Comparison of ENCODE assay signal across 23 cellular contexts in genomic region chr10:73917566-73918305, GRCh38. TPM values are rescaled to one million over a fixed set of nuclear protein-coding genes. Genes with fewer than 3 reads are reported as not detected.
DNase-seq lines count a peak whose midpoint lies in the region; ATAC-seq, FAIRE-seq and TF ChIP-seq lines count a peak whose summit lies in the region.
"Had no signal": no experiment of that assay in that cellular context is flagged by ENCODE, and none has a peak within 500 bp of the region (broad histone marks: within the 10 kb centered on the region; RNA-seq: fewer than 3 reads in every experiment).

No MANE protein-coding gene starts in this region.

- H3K4me3 ChIP-seq in BLaER1 (no peak overlapping the region), K562 (no peak overlapping the region), neutrophil (ENCODE audit: low read depth in 1 of 2, low read length in 1 of 2) (no peak overlapping the region), smooth muscle cell (no peak overlapping the region), kidney (ENCODE audit: low read length in 2 of 2) (no peak overlapping the region)
- H3K4me3 ChIP-seq: ascending aorta, mucosa of descending colon, uterus had no signal

- DNase-seq in K562 (ENCODE audit: extremely low read depth in 1 of 4, low spot score in 3 of 4) (no peak), smooth muscle cell (lab: John Stamatoyannopoulos, UW; ENCODE audit: unreplicated experiment) (no peak), cardiac septum (ENCODE audit: low spot score) (no peak), kidney (no peak)
- DNase-seq: activated CD8-positive, alpha-beta T cell treated with anti-CD3 and anti-CD28 coated beads, Interleukin-2, amount 10 ng/mL, durations not matched to agents 7 days and 5 days; activated naive CD4-positive, alpha-beta T cell treated with anti-CD3 and anti-CD28 coated beads for 36 hours; activated T-cell treated with anti-CD3 and anti-CD28 coated beads, Interleukin-2, amount 50 U/mL, for 1 hour; effector CD8-positive, alpha-beta T cell; KBM-7; NCI-H1092 treated with DMSO at 0.1 percent for 48 hours; NCI-H2029 treated with DMSO at 0.1 percent for 48 hours; stimulated activated CD8-positive, alpha-beta memory T cell treated with anti-CD3 and anti-CD28 coated beads, Interleukin-4, amount 100 ng/mL, for 48 hours; substantia nigra; uterus had no signal

- no peak overlapping the region for H3K9ac ChIP-seq in BLaER1
- H3K9ac ChIP-seq in K562 (ENCODE audit: insufficient read depth in 1 of 2, low read depth in 2 of 2, low read length in 2 of 2) = no peak overlapping the region
- H3K9ac ChIP-seq in smooth muscle cell (ENCODE audit: low read depth) = no peak overlapping the region
- no peak overlapping the region for H3K9ac ChIP-seq in kidney (ENCODE audit: low read length in 2 of 2)

- intact Hi-C loops in K562 (cut with micrococcal nuclease) (no loop called here), cardiac septum (cut with DNase I) (no loop called here), kidney (cut with DNase I) (no loop called here)

- no peak for TF ChIP-seq POLR2A in K562 (conservative IDR thresholded peaks at IDR 0.05)

- in situ Hi-C loops in K562 (cut with MboI) = no loop called here

- H3F3A ChIP-seq in smooth muscle cell (ENCODE audit: low read depth) = no peaks in the 10 kb centered on the region

- peaks cover 20% of the 10 kb centered on the region for H3K9me3 ChIP-seq in BLaER1
- no peaks in the 10 kb centered on the region; the same call in 1 of the 2 replicates for H3K9me3 ChIP-seq in K562 (replicated peaks; ENCODE audit: control insufficient read depth, insufficient read depth, low read depth, low read length)
- H3K9me3 ChIP-seq in neutrophil = no peaks in the 10 kb centered on the region
- no peaks in the 10 kb centered on the region for H3K9me3 ChIP-seq in smooth muscle cell (replicated peaks; ENCODE audit: low read depth)
- no peaks in the 10 kb centered on the region for H3K9me3 ChIP-seq in kidney (ENCODE audit: control insufficient read depth in 1 of 2, low read length in 2 of 2)
- H3K9me3 ChIP-seq: ascending aorta, mucosa of descending colon, uterus had no signal

- CTCF ChIA-PET in K562 (lab: Yijun Ruan, JAX; ENCODE audit: low intra/inter-chr PET ratio) = no interaction called here

- no peak for TF ChIP-seq CTCF in K562 (IDR thresholded peaks at IDR 0.05 in 2 of 3, conservative IDR thresholded peaks at IDR 0.05 in 1 of 3; ENCODE audit: insufficient read depth in 2 of 3, low read depth in 1 of 3, low read length in 3 of 3)
- no peak for TF ChIP-seq CTCF in neutrophil (IDR thresholded peaks at IDR 0.05)
- no peak for TF ChIP-seq CTCF in smooth muscle cell (IDR thresholded peaks at IDR 0.05; ENCODE audit: borderline replicate concordance, insufficient read depth, poor library complexity, severe bottlenecking)
- no peak for TF ChIP-seq CTCF in kidney (IDR thresholded peaks at IDR 0.05; ENCODE audit: borderline replicate concordance, extremely low read depth, insufficient read depth)

- H3K4me1 ChIP-seq in BLaER1 = peaks cover 80% of the 10 kb centered on the region
- H3K4me1 ChIP-seq in K562 (replicated peaks in 1 of 2; ENCODE audit: control insufficient read depth in 2 of 2, insufficient read depth in 2 of 2, low read length in 2 of 2) = peaks cover 8 to 10% of the 10 kb centered on the region in 2 experiments; a peak in 4 of 5 replicates
- H3K4me1 ChIP-seq in neutrophil (ENCODE audit: control insufficient read depth in 1 of 2, insufficient read depth in 1 of 2, low read depth in 1 of 2, low read length in 1 of 2) = peaks cover 73 to 79% of the 10 kb centered on the region in 2 experiments
- H3K4me1 ChIP-seq in smooth muscle cell (ENCODE audit: low read depth) = no peaks in the 10 kb centered on the region
- peaks cover 5 to 14% of the 10 kb centered on the region in 2 donors for H3K4me1 ChIP-seq in kidney (ENCODE audit: control insufficient read depth in 1 of 2, insufficient read depth in 1 of 2, low read depth in 1 of 2, low read length in 2 of 2)

- H3K27me3 ChIP-seq in BLaER1 (no peaks in the 10 kb centered on the region), K562 (ENCODE audit: control insufficient read depth in 2 of 2, insufficient read depth in 2 of 2, low read length in 2 of 2) (no peaks in the 10 kb centered on the region), neutrophil (no peaks in the 10 kb centered on the region), smooth muscle cell (ENCODE audit: low read depth) (no peaks in the 10 kb centered on the region)
- H3K27me3 ChIP-seq: ascending aorta, uterus had no signal

- FAIRE-seq in K562 (lab: Jason Lieb, UNC) (no peak), kidney (lab: Jason Lieb, UNC) (no peak)
- FAIRE-seq: H1 had no signal

- H3K27ac ChIP-seq in BLaER1 (peak overlapping the region; percentile 39; the same call in 1 of the 2 replicates), K562 (ENCODE audit: extremely low read depth, low read depth, low read length) (no peak overlapping the region), neutrophil (peak overlapping the region; percentile 94), smooth muscle cell (ENCODE audit: low read depth) (no peak overlapping the region), kidney (ENCODE audit: low read depth in 2 of 2, low read length in 2 of 2) (no peak overlapping the region)
- H3K27ac ChIP-seq: ascending aorta, C4-2B had no signal

- H3K36me3 ChIP-seq in BLaER1 (peaks cover 54% of the 10 kb centered on the region), K562 (ENCODE audit: control insufficient read depth, insufficient read depth, low read length) (peaks cover 15% of the 10 kb centered on the region; the same call in 1 of the 3 replicates), neutrophil (peaks cover 28% of the 10 kb centered on the region), smooth muscle cell (ENCODE audit: low read depth) (no peaks in the 10 kb centered on the region), kidney (ENCODE audit: control insufficient read depth in 1 of 2, insufficient read depth in 2 of 2, low read length in 2 of 2) (no peaks in the 10 kb centered on the region)
- H3K36me3 ChIP-seq: uterus had no signal

- TF ChIP-seq RAD21 in Ishikawa (IDR thresholded peaks at IDR 0.05; ENCODE audit: low read depth) = no peak
- TF ChIP-seq RAD21 in K562 (CRISPR knock-in tag; conservative IDR thresholded peaks at IDR 0.05 in 1 of 2, IDR thresholded peaks at IDR 0.05 in 1 of 2) = no peak

- no peaks in the 10 kb centered on the region for H3K9me1 ChIP-seq in K562 (ENCODE audit: control insufficient read depth, insufficient read depth, low read length)

- 64% methylated on average over 2 of the region's 3 CpGs for WGBS in K562 (ENCODE audit: insufficient coverage, low coverage, missing lambda C conversion rate)
- WGBS in smooth muscle cell (ENCODE audit: low lambda C conversion rate) = 94% methylated on average over 3 of the region's 3 CpGs

- H3K4me2 ChIP-seq in BLaER1 (peak overlapping the region; percentile 61), K562 (ENCODE audit: insufficient read depth, low read length) (no peak overlapping the region), smooth muscle cell (no peak overlapping the region)

- no TSS peak for BruUV-seq in K562 (replicated peaks; lab: Mats Ljungman, UMichigan)

- POLR2A ChIA-PET in K562 (lab: Yijun Ruan, JAX) = interaction anchor here (0.6 to 1.7 kb wide), 4 partner anchors 10 to 152 kb away, joined by 3 to 4 read pairs (median 3); no protein-coding TSS in a partner anchor

- no peaks in the 10 kb centered on the region for H4K20me1 ChIP-seq in BLaER1
- no peaks in the 10 kb centered on the region for H4K20me1 ChIP-seq in K562 (replicated peaks; ENCODE audit: control insufficient read depth, insufficient read depth, low read length)
- H4K20me1 ChIP-seq in smooth muscle cell (ENCODE audit: low read depth) = no peaks in the 10 kb centered on the region

- TF ChIP-seq EP300 in Ishikawa (IDR thresholded peaks at IDR 0.05; ENCODE audit: borderline replicate concordance) (no peak), K562 (IDR thresholded peaks at IDR 0.05; ENCODE audit: low read length) (no peak)

- H3K79me2 ChIP-seq in K562 (ENCODE audit: control insufficient read depth, insufficient read depth, low read length) = no peaks in the 10 kb centered on the region
- no peaks in the 10 kb centered on the region for H3K79me2 ChIP-seq in smooth muscle cell (ENCODE audit: low read depth)

- H2AFZ ChIP-seq in K562 (ENCODE audit: low read depth, low read length) = peak overlapping the region; percentile 34; the same call in 1 of the 2 replicates
- H2AFZ ChIP-seq in smooth muscle cell (ENCODE audit: low read depth) = no peak overlapping the region

- ATAC-seq in K562 (peak; percentile 16; the same call in 2 of the 3 replicates), GM21786 (IDR thresholded peaks at IDR 0.05; ENCODE audit: unreplicated experiment) (no peak)
- ATAC-seq: activated CD4-positive, CD25-positive, alpha-beta regulatory T cell treated with anti-CD3 and anti-CD28 coated beads, Interleukin-2, amount 50 U/mL, for 24 hours had no signal

RNA-seq across cellular contexts. Expression of gene PLAU, which starts 6.8 kb away (rescaled TPM):
- 2.8 and 5.6 TPM in 2 replicates for total RNA-seq in K562 (2011; cell fraction: chromatin; rRNA removed; ENCODE audit: low replicate concordance)
- 4.2 and 6.7 TPM in 2 replicates for total RNA-seq in K562 (2011; cell fraction: nucleolus; rRNA removed)
- total RNA-seq in K562 (2011; cell fraction: nucleoplasm; rRNA removed) = 4.4 and 4.9 TPM in 2 replicates
- total RNA-seq in K562 (2014; rRNA removed) (2.1 and 2.9 TPM in 2 replicates), K562 (2014; rRNA removed; fragmentation: Illumina TruSeq; extraction: Trizol) (3.2 and 3.3 TPM in 2 replicates), K562 (2015; rRNA removed; fragmentation: Illumina TruSeq; extraction: Trizol) (16.9 and 17.5 TPM in 2 replicates), K562 (2021) (4.1 and 4.4 TPM in 2 replicates), smooth muscle cell (4.1 and 10.7 TPM in 2 replicates), cardiac septum (15.3 TPM), kidney (40.8 TPM)
- polyA plus RNA-seq in K562 (2011; rRNA removed) (3.4 and 5.8 TPM in 2 replicates), K562 (2014; fragmentation: Illumina TruSeq; extraction: Trizol) (4.6 and 4.9 TPM in 2 replicates), K562 (2014; fragmentation: Nextera tagmentation; extraction: Ambion mirVana) (1 to 10 TPM; 2.3 to 2.5 TPM), K562 (2014; rRNA removed) (2.6 and 4.2 TPM in 2 replicates), smooth muscle cell (9.2 and 28.9 TPM in 2 replicates), kidney (ENCODE audit: insufficient read depth, low read depth, low replicate concordance) (82.5 TPM)
- 3.7 and 8.0 TPM in 2 replicates for polyA plus RNA-seq in K562 (2011; cell fraction: cytosol; rRNA removed)
- polyA plus RNA-seq in K562 (2011; cell fraction: nucleus; rRNA removed) = 11.6 and 17.7 TPM in 2 replicates
- 11.2 and 47.9 TPM in 2 replicates for polyA plus RNA-seq in K562 (2012)
- polyA minus RNA-seq in K562 (2011; rRNA and poly(A)+ RNA removed) = 2.6 and 3.6 TPM in 2 replicates
- polyA minus RNA-seq in K562 (2011; cell fraction: cytosol; rRNA and poly(A)+ RNA removed) = 1.6 and 4.6 TPM in 2 replicates
- polyA minus RNA-seq in K562 (2011; cell fraction: nucleus; rRNA and poly(A)+ RNA removed) = 1.6 and 3.4 TPM in 2 replicates

RNA-seq across cellular contexts. Expression of gene CAMK2G, which starts 43.4 kb away (rescaled TPM):
- total RNA-seq in K562 (2011; cell fraction: chromatin; rRNA removed; ENCODE audit: low replicate concordance) = 79.9 and 93.7 TPM in 2 replicates
- total RNA-seq in K562 (2011; cell fraction: nucleolus; rRNA removed) = 44.9 and 53.3 TPM in 2 replicates
- 65.0 and 92.5 TPM in 2 replicates for total RNA-seq in K562 (2011; cell fraction: nucleoplasm; rRNA removed)
- total RNA-seq in K562 (2014; rRNA removed) (23.4 and 26.7 TPM in 2 replicates), K562 (2014; rRNA removed; fragmentation: Illumina TruSeq; extraction: Trizol) (22.3 and 25.1 TPM in 2 replicates), K562 (2015; rRNA removed; fragmentation: Illumina TruSeq; extraction: Trizol) (32.2 and 33.2 TPM in 2 replicates), K562 (2021) (29.5 and 32.6 TPM in 2 replicates), smooth muscle cell (10.5 and 10.8 TPM in 2 replicates), cardiac septum (12.7 TPM), kidney (29.1 TPM)
- polyA plus RNA-seq in K562 (2011; rRNA removed) (37.5 and 41.6 TPM in 2 replicates), K562 (2014; fragmentation: Illumina TruSeq; extraction: Trizol) (35.5 and 37.9 TPM in 2 replicates), K562 (2014; fragmentation: Nextera tagmentation; extraction: Ambion mirVana) (10 to 100 TPM in 1 of 2 experiments, 1 to 10 TPM in 1; 9.0 to 10.4 TPM), K562 (2014; rRNA removed) (36.2 and 37.2 TPM in 2 replicates), smooth muscle cell (2.2 and 4.0 TPM in 2 replicates), kidney (ENCODE audit: insufficient read depth, low read depth, low replicate concordance) (21.0 TPM)
- polyA plus RNA-seq in K562 (2011; cell fraction: cytosol; rRNA removed) = 33.0 and 39.7 TPM in 2 replicates
- 69.4 and 73.5 TPM in 2 replicates for polyA plus RNA-seq in K562 (2011; cell fraction: nucleus; rRNA removed)
- 27.5 and 30.5 TPM in 2 replicates for polyA plus RNA-seq in K562 (2012)
- polyA minus RNA-seq in K562 (2011; rRNA and poly(A)+ RNA removed) = 31.1 and 31.9 TPM in 2 replicates
- 18.9 and 20.7 TPM in 2 replicates for polyA minus RNA-seq in K562 (2011; cell fraction: cytosol; rRNA and poly(A)+ RNA removed)
- 25.0 and 38.0 TPM in 2 replicates for polyA minus RNA-seq in K562 (2011; cell fraction: nucleus; rRNA and poly(A)+ RNA removed)

Comparison
In these comparisons a context has a peak if more than half of its experiments do, and no peak if none do; other contexts are left out.
1. H3K27ac ChIP-seq: peak in BLaER1 (single experiment) and neutrophil (single experiment); none in K562 (single experiment), smooth muscle cell (single experiment) and kidney (0 of 2).